ENCODE assay signal across 12 cellular contexts in genomic region chr21:44916965-44917364, GRCh38. TPM values are rescaled to one million over a fixed set of nuclear protein-coding genes. Genes with fewer than 3 reads are reported as not detected.
DNase-seq lines count a peak whose midpoint lies in the region; ATAC-seq and TF ChIP-seq lines count a peak whose summit lies in the region.
"Had no signal": no experiment of that assay in that cellular context is flagged by ENCODE, and none has a peak within 500 bp of the region (broad histone marks: within the 10 kb centered on the region; RNA-seq: fewer than 3 reads in every experiment).

No MANE protein-coding gene starts in this region.

- peaks cover 96% of the 10 kb centered on the region for H3K4me1 ChIP-seq in CD4-positive, CD25-positive, alpha-beta regulatory T cell (ENCODE audit: control insufficient read depth, insufficient read depth, low read length, poor library complexity, severe bottlenecking)
- H3K4me1 ChIP-seq in esophagus muscularis mucosa, result peaks cover 0 to 24% (median 10%) of the 10 kb centered on the region in 4 donors
- H3K4me1 ChIP-seq in HAP-1, result no peaks in the 10 kb centered on the region
- H3K4me1 ChIP-seq: neural progenitor cell had no signal

- H3K9me3 ChIP-seq in CD4-positive, CD25-positive, alpha-beta regulatory T cell (ENCODE audit: control insufficient read depth in 2 of 2, low read length in 2 of 2), result no peaks in the 10 kb centered on the region
- no peaks in the 10 kb centered on the region for H3K9me3 ChIP-seq in esophagus muscularis mucosa
- H3K9me3 ChIP-seq in HAP-1, result no peaks in the 10 kb centered on the region

- no peak for TF ChIP-seq EP300 in esophagus muscularis mucosa (IDR thresholded peaks at IDR 0.05)

- H3K4me3 ChIP-seq in CD4-positive, CD25-positive, alpha-beta regulatory T cell (ENCODE audit: low read depth, low read length), result peak overlapping the region; percentile 51
- H3K4me3 ChIP-seq in esophagus muscularis mucosa, result no peak overlapping the region
- no peak overlapping the region for H3K4me3 ChIP-seq in HAP-1
- H3K4me3 ChIP-seq: neural progenitor cell had no signal

- intact Hi-C loops in left colon (cut with DNase I, micrococcal nuclease) (no loop called here), esophagus muscularis mucosa (cut with DNase I) (no loop called here)

- no peak for TF ChIP-seq POLR2A in esophagus muscularis mucosa (IDR thresholded peaks at IDR 0.05; ENCODE audit: low read depth)

- peaks cover 11% of the 10 kb centered on the region for H3K36me3 Mint-ChIP-seq in CD4-positive, CD25-positive, alpha-beta regulatory T cell
- peaks cover 34% of the 10 kb centered on the region for H3K36me3 Mint-ChIP-seq in activated naive CD8-positive, alpha-beta T cell treated with anti-CD3 and anti-CD28 coated beads for 36 hours
- H3K36me3 Mint-ChIP-seq: neural progenitor cell had no signal

- H3K36me3 ChIP-seq in CD4-positive, CD25-positive, alpha-beta regulatory T cell (ENCODE audit: control insufficient read depth, insufficient read depth, low read length), result peaks cover 18% of the 10 kb centered on the region
- H3K36me3 ChIP-seq in esophagus muscularis mucosa (no peaks in the 10 kb centered on the region), HAP-1 (replicated peaks) (no peaks in the 10 kb centered on the region)
- H3K36me3 ChIP-seq: neural progenitor cell had no signal

- 66% methylated on average over 7 of the region's 7 CpGs for WGBS in esophagus muscularis mucosa

- in situ Hi-C loops in HAP-1 (cut with MboI; ENCODE audit: low sequenced_read_pairs), result no loop called here

- no peak for DNase-seq in CD4-positive, CD25-positive, alpha-beta regulatory T cell
- DNase-seq in LHCN-M2 (ENCODE audit: low read depth), result peak; percentile 59
- DNase-seq in activated naive CD8-positive, alpha-beta T cell treated with anti-CD3 and anti-CD28 coated beads for 36 hours, result no peak
- no peak for DNase-seq in left colon
- DNase-seq in esophagus muscularis mucosa (ENCODE audit: extremely low spot score), result no peak
- no peak for DNase-seq in mucosa of gallbladder (ENCODE audit: low spot score)
- DNase-seq in HAP-1 (ENCODE audit: low spot score in 2 of 2), result no peak
- DNase-seq in NCI-H1105 (lab: John Stamatoyannopoulos, UW), result no peak
- DNase-seq: activated CD4-positive, alpha-beta T cell treated with anti-CD3 and anti-CD28 coated beads for 4 hours; KBM-7; NCI-H2081 had no signal

- peak overlapping the region; percentile 98 to 100 (median 98) for H3K4me3 Mint-ChIP-seq in CD4-positive, CD25-positive, alpha-beta regulatory T cell
- peak overlapping the region; percentile 30 for H3K4me3 Mint-ChIP-seq in activated naive CD8-positive, alpha-beta T cell treated with anti-CD3 and anti-CD28 coated beads for 36 hours
- H3K4me3 Mint-ChIP-seq: neural progenitor cell had no signal

- peak overlapping the region; percentile 78 to 97 (median 86) for H3K27ac Mint-ChIP-seq in CD4-positive, CD25-positive, alpha-beta regulatory T cell
- peak overlapping the region; percentile 60 for H3K27ac Mint-ChIP-seq in activated naive CD8-positive, alpha-beta T cell treated with anti-CD3 and anti-CD28 coated beads for 36 hours
- H3K27ac Mint-ChIP-seq: neural progenitor cell had no signal

- H3K9me3 Mint-ChIP-seq in CD4-positive, CD25-positive, alpha-beta regulatory T cell, result peaks cover 0 to 1% (median 0%) of the 10 kb centered on the region in 7 donors
- no peaks in the 10 kb centered on the region for H3K9me3 Mint-ChIP-seq in activated naive CD8-positive, alpha-beta T cell treated with anti-CD3 and anti-CD28 coated beads for 36 hours
- H3K9me3 Mint-ChIP-seq: neural progenitor cell had no signal

- H3K4me1 Mint-ChIP-seq in CD4-positive, CD25-positive, alpha-beta regulatory T cell, result peaks cover 8 to 83% (median 44%) of the 10 kb centered on the region in 4 donors
- H3K4me1 Mint-ChIP-seq in activated naive CD8-positive, alpha-beta T cell treated with anti-CD3 and anti-CD28 coated beads for 36 hours, result peaks cover 59% of the 10 kb centered on the region

- H3K27me3 ChIP-seq in CD4-positive, CD25-positive, alpha-beta regulatory T cell (ENCODE audit: control insufficient read depth, insufficient read depth, low read length), result no peaks in the 10 kb centered on the region
- H3K27me3 ChIP-seq in esophagus muscularis mucosa (peaks cover 0 to 25% (median 0%) of the 10 kb centered on the region in 4 donors), HAP-1 (ENCODE audit: low read depth) (peaks cover 19% of the 10 kb centered on the region)

- H3K27ac ChIP-seq in CD4-positive, CD25-positive, alpha-beta regulatory T cell (ENCODE audit: insufficient read depth, low read length, poor library complexity, severe bottlenecking), result peak overlapping the region; percentile 82
- H3K27ac ChIP-seq in esophagus muscularis mucosa (replicated peaks in 1 of 4), result no peak overlapping the region
- H3K27ac ChIP-seq: neural progenitor cell had no signal

- no peaks in the 10 kb centered on the region for H3K27me3 Mint-ChIP-seq in CD4-positive, CD25-positive, alpha-beta regulatory T cell
- H3K27me3 Mint-ChIP-seq in activated naive CD8-positive, alpha-beta T cell treated with anti-CD3 and anti-CD28 coated beads for 36 hours, result no peaks in the 10 kb centered on the region

- TF ChIP-seq CTCF in esophagus muscularis mucosa (IDR thresholded peaks at IDR 0.05), result no peak

- no peak for ATAC-seq in CD4-positive, CD25-positive, alpha-beta regulatory T cell (ENCODE audit: low read depth in 2 of 2)
- peak; percentile 37 for ATAC-seq in left colon

RNA-seq across cellular contexts. Expression of gene ITGB2, which starts 3.7 kb away (rescaled TPM):
- 411 TPM for total RNA-seq in CD4-positive, CD25-positive, alpha-beta regulatory T cell
- 100 to 1,000 TPM; 415 to 519 (median 446) TPM for polyA plus RNA-seq in CD4-positive, CD25-positive, alpha-beta regulatory T cell
- total RNA-seq in LHCN-M2 (2014; rRNA removed), result 3.7 and 3.8 TPM in 2 replicates
- polyA plus RNA-seq in LHCN-M2 (2012), result 25.3 TPM
- 100 to 1,000 TPM; 223 to 234 TPM for total RNA-seq in activated naive CD8-positive, alpha-beta T cell treated with anti-CD3 and anti-CD28 coated beads for 36 hours
- 10 to 100 TPM in 1 of 2 donors, 1 to 10 TPM in 1; 6.8 to 33.1 TPM for total RNA-seq in left colon
- 100 to 1,000 TPM in 1 of 4 donors, 10 to 100 TPM in 3; 33.2 to 110 (median 44.0) TPM for total RNA-seq in esophagus muscularis mucosa
- total RNA-seq in mucosa of gallbladder, result 84.5 TPM

RNA-seq across cellular contexts. Expression of gene SLX9, which starts 22.9 kb away (rescaled TPM):
- 21.8 TPM for total RNA-seq in CD4-positive, CD25-positive, alpha-beta regulatory T cell
- 10 to 100 TPM in 3 of 4 donors, 1 to 10 TPM in 1; 7.6 to 12.0 (median 10.0) TPM for polyA plus RNA-seq in CD4-positive, CD25-positive, alpha-beta regulatory T cell
- total RNA-seq in LHCN-M2 (2014; rRNA removed) (21.2 and 24.9 TPM in 2 replicates), left colon (10 to 100 TPM; 22.3 to 30.5 TPM), esophagus muscularis mucosa (10 to 100 TPM; 20.8 to 59.3 (median 27.6) TPM), mucosa of gallbladder (34.6 TPM)
- polyA plus RNA-seq in LHCN-M2 (2012), result 57.1 TPM
- total RNA-seq in activated naive CD8-positive, alpha-beta T cell treated with anti-CD3 and anti-CD28 coated beads for 36 hours, result 10 to 100 TPM; 85.9 to 93.6 TPM

RNA-seq across cellular contexts. Expression of gene PTTG1IP, which starts 43.5 kb away (rescaled TPM):
- 98.3 TPM for total RNA-seq in CD4-positive, CD25-positive, alpha-beta regulatory T cell
- 100 to 1,000 TPM in 1 of 4 donors, 10 to 100 TPM in 3; 78.5 to 100 (median 95.1) TPM for polyA plus RNA-seq in CD4-positive, CD25-positive, alpha-beta regulatory T cell
- total RNA-seq in LHCN-M2 (2014; rRNA removed), result 496 and 531 TPM in 2 replicates
- polyA plus RNA-seq in LHCN-M2 (2012), result 689 TPM
- total RNA-seq in activated naive CD8-positive, alpha-beta T cell treated with anti-CD3 and anti-CD28 coated beads for 36 hours, result 10 to 100 TPM; 40.3 to 44.7 TPM
- total RNA-seq in left colon, result 100 to 1,000 TPM; 206 to 380 TPM
- total RNA-seq in esophagus muscularis mucosa, result 100 to 1,000 TPM; 222 to 382 (median 302) TPM
- 295 TPM for total RNA-seq in mucosa of gallbladder
